ENCODE assay signal across 1 cellular context in the genomic region with DNA sequence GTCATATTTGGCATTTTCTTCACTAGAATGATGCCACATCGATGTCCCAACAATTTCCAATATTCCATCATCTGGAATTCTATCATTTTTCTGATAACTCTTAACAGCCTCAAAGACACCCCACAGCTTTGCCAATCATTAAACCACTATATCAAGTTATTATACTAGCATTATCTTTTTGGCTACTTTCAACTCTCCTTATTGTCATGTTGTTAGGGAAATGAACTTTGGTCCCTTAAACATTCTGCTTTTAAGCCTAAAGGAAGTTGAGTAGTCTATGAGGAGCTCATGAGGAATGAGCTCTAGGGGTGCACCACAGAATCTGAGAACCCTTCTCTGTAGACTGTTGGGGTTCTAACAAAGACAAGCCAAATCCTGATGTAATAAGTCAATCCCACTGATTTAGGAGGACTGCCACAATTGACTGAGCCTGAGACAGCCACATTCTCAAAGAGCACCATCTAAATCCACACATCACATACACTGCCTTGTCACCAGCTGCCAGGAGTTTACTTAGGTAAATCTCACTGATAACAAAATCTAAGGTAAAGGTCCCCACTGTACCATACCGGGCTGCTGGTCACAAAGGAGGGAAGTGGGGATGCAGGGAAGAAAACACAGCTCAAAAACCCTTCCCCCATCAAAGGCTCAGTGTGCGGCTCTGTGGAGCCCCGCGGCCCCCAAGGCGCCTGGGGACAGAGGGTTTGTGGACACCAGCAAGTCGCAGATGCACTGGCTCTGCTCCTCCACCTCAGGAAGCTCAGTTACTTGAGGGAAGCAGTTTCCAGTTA.
TF ChIP-seq lines count a peak whose summit lies in the region.

No MANE protein-coding gene starts in this region.

TF ChIP-seq in A549, 52 proteins besides CTCF, POLR2A, EP300 and RAD21:
- TF ChIP-seq JUNB (IDR thresholded peaks at IDR 0.05) = no peak
- no peak for TF ChIP-seq NPAS2 (CRISPR knock-in tag; IDR thresholded peaks at IDR 0.05; ENCODE audit: borderline replicate concordance)
- no peak for TF ChIP-seq RFX5 (IDR thresholded peaks at IDR 0.05)
- TF ChIP-seq PHF8 (IDR thresholded peaks at IDR 0.05; ENCODE audit: borderline replicate concordance, low read depth) = no peak
- TF ChIP-seq, protein P1, sequence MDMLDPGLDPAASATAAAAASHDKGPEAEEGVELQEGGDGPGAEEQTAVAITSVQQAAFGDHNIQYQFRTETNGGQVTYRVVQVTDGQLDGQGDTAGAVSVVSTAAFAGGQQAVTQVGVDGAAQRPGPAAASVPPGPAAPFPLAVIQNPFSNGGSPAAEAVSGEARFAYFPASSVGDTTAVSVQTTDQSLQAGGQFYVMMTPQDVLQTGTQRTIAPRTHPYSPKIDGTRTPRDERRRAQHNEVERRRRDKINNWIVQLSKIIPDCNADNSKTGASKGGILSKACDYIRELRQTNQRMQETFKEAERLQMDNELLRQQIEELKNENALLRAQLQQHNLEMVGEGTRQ (IDR thresholded peaks at IDR 0.05) = no peak
- no peak for TF ChIP-seq MAZ (IDR thresholded peaks at IDR 0.05; ENCODE audit: borderline replicate concordance, low read depth, low read length)
- no peak for TF ChIP-seq CEBPB (IDR thresholded peaks at IDR 0.05)
- TF ChIP-seq NR3C1 (IDR thresholded peaks at IDR 0.05) = no peak
- no peak for TF ChIP-seq RCOR1 (IDR thresholded peaks at IDR 0.05; ENCODE audit: low read depth, low read length)
- no peak for TF ChIP-seq HOXB5 (CRISPR knock-in tag; IDR thresholded peaks at IDR 0.05)
